ENCODE assay signal across 9 cellular contexts in the genomic region with DNA sequence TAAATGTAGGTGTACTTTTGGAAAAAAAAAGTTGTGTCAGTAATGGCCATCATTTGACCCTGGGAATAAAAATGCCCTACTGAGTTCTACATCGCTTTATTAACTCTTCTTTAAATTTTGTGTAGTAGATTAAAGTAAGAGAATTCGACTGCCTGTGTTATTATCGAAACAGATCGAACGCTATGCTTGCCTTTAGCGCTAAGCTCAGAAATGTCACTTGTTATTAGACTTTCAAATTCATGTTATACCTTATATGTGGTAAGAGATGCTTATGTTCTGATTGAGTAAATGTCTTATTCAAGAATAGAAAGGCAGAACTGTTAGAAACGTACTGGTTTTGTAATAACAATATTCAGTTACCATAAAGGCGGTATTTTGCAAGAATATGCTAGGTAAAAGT. TPM values are rescaled to one million over a fixed set of nuclear protein-coding genes. Genes with fewer than 3 reads are reported as not detected.
DNase-seq lines count a peak whose midpoint lies in the region; ATAC-seq, FAIRE-seq and TF ChIP-seq lines count a peak whose summit lies in the region.
"Had no signal": no experiment of that assay in that cellular context is flagged by ENCODE, and none has a peak within 500 bp of the region (broad histone marks: within the 10 kb centered on the region; RNA-seq: fewer than 3 reads in every experiment).

No MANE protein-coding gene starts in this region.

- H3K27me3 ChIP-seq in heart left ventricle (no peaks in the 10 kb centered on the region), brain microvascular endothelial cell (replicated peaks) (no peaks in the 10 kb centered on the region), upper lobe of right lung (no peaks in the 10 kb centered on the region)

- peaks cover 37% of the 10 kb centered on the region for H3K4me1 Mint-ChIP-seq in memory B cell

- peaks cover 0 to 53% (median 41%) of the 10 kb centered on the region in 12 donors for H3K4me1 ChIP-seq in heart left ventricle
- H3K4me1 ChIP-seq in upper lobe of right lung = peaks cover 50% of the 10 kb centered on the region

- TF ChIP-seq POLR2A in heart left ventricle (IDR thresholded peaks at IDR 0.05) = no peak

- in situ Hi-C loops in brain microvascular endothelial cell (cut with HindIII; ENCODE audit: low pct_ligation_motif_present, low sequenced_read_pairs) = no loop called here

- ATAC-seq in heart left ventricle (no peak), Right ventricle myocardium superior (ENCODE audit: poor library complexity) (no peak), memory B cell (ENCODE audit: low read depth) (no peak), upper lobe of right lung (no peak), GM19324 (IDR thresholded peaks at IDR 0.05; ENCODE audit: low FRiP score, unreplicated experiment) (no peak)

- intact Hi-C loops in heart left ventricle (cut with DNase I) = loop anchor here in 5 of 10 donors (5.0 to 10.0 kb wide), 5 partner anchors 34 to 258 kb away; a partner anchor contains a TSS
- intact Hi-C loops in Right ventricle myocardium superior (cut with DNase I) = loop anchor here (5.0 kb wide), 1 partner anchor 146 kb away; no protein-coding TSS in a partner anchor
- intact Hi-C loops in upper lobe of right lung (cut with DNase I) = no loop called here

- TF ChIP-seq CTCF in heart left ventricle (IDR thresholded peaks at IDR 0.05) (no peak), brain microvascular endothelial cell (IDR thresholded peaks at IDR 0.05; ENCODE audit: low read depth, low read length, missing control alignments) (no peak), upper lobe of right lung (IDR thresholded peaks at IDR 0.05) (no peak)

- peak overlapping the region; percentile 95 for H3K4me3 Mint-ChIP-seq in memory B cell

- no peak for FAIRE-seq in HTR-8/SVneo (lab: Jason Lieb, UNC)

- DNase-seq in heart left ventricle (no peak), Right ventricle myocardium superior (no peak), brain microvascular endothelial cell (no peak), memory B cell (ENCODE audit: low spot score in 2 of 2) (no peak), upper lobe of right lung (no peak), DMS79 treated with DMSO at 0.1 percent for 48 hours (lab: John Stamatoyannopoulos, UW) (no peak), HTR-8/SVneo (ENCODE audit: insufficient read length, low spot score) (no peak)
- DNase-seq: islet precursor cell had no signal

- H3K9me3 ChIP-seq in heart left ventricle (no peaks in the 10 kb centered on the region), upper lobe of right lung (no peaks in the 10 kb centered on the region)

- H3K27ac Mint-ChIP-seq in memory B cell = peak overlapping the region; percentile 96

- peak overlapping the region; percentile 98 to 100 (median 99) for H3K27ac ChIP-seq in heart left ventricle
- H3K27ac ChIP-seq in brain microvascular endothelial cell = peak overlapping the region; percentile 88
- H3K27ac ChIP-seq in upper lobe of right lung = peak overlapping the region; percentile 98

- H3K36me3 Mint-ChIP-seq in memory B cell = peaks cover 7% of the 10 kb centered on the region

- H3K27me3 Mint-ChIP-seq in memory B cell = no peaks in the 10 kb centered on the region

- peak overlapping the region; percentile 74 to 98 (median 89) for H3K4me3 ChIP-seq in heart left ventricle
- peak overlapping the region; percentile 89 for H3K4me3 ChIP-seq in brain microvascular endothelial cell (ENCODE audit: low read depth, low read length)
- H3K4me3 ChIP-seq in upper lobe of right lung = peak overlapping the region; percentile 93

- H3K9me3 Mint-ChIP-seq in memory B cell = no peaks in the 10 kb centered on the region

- 48 to 63% (median 60%) methylated on average over 8 of the region's 8 CpGs for whole genome bisulfite sequencing in heart left ventricle, 4 donors

- H3K36me3 ChIP-seq in heart left ventricle (no peaks in the 10 kb centered on the region), brain microvascular endothelial cell (replicated peaks) (no peaks in the 10 kb centered on the region), upper lobe of right lung (no peaks in the 10 kb centered on the region)

RNA-seq across cellular contexts. Expression of a gene that starts 1.4 kb away (rescaled TPM):
- total RNA-seq in heart left ventricle = 100 to 1,000 TPM; 175 to 972 (median 331) TPM
- 1,000 to 10,000 TPM in 1 of 2 donors, 100 to 1,000 TPM in 1; 206 to 1,308 TPM for polyA plus RNA-seq in heart left ventricle
- 307 TPM for total RNA-seq in Right ventricle myocardium superior
- 145 TPM for total RNA-seq in upper lobe of right lung
